8 cellular contexts compared by ENCODE assay signal in the genomic region with DNA sequence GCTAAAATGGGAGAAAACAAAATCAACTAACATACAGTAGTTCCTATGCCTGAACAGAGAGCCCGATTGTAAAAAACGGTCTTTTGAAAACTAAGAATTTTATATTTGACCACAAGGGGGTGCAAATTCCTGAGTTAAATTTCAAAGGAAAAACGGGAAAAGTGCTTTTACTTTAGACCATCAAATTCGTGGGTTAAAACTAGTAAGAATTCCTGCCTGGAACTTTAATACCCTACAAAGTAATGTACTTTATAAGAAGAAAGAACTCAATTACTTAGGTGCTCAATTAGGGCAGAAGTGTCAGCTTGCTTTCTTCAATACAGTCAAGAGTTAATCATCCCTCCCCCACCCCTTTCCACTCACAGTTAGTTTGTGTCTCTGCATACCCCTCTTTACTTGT.
DNase-seq lines count a peak whose midpoint lies in the region; ATAC-seq, FAIRE-seq and TF ChIP-seq lines count a peak whose summit lies in the region.

No MANE protein-coding gene starts in this region.

- H3K4me3 ChIP-seq in LNCaP clone FGC (ENCODE audit: low read depth, low read length) (no peak overlapping the region), keratinocyte (ENCODE audit: control insufficient read depth in 2 of 3, extremely low read depth in 1 of 3, insufficient read depth in 2 of 3, low read depth in 1 of 3, low read length in 3 of 3) (peak overlapping the region in 1 of 3 experiments; percentile 2), upper lobe of left lung (peak overlapping the region in 1 of 4 donors; percentile 13)

- DNase-seq in NCI-H1417 (lab: John Stamatoyannopoulos, UW) (peak in 2 of 3 experiments; percentile 59 to 64), NCI-H1417 treated with DMSO at 0.1 percent for 48 hours (lab: John Stamatoyannopoulos, UW) (no peak), LNCaP clone FGC (ENCODE audit: low read depth) (no peak), keratinocyte (ENCODE audit: low read depth, low spot score) (no peak), upper lobe of left lung (no peak)
- DNase-seq in activated naive CD8-positive, alpha-beta T cell treated with anti-CD3 and anti-CD28 coated beads, Interleukin-2, amount 10 ng/mL, durations not matched to agents 7 days and 5 days, result no peak

- TF ChIP-seq CTCF in LNCaP clone FGC (IDR thresholded peaks at IDR 0.05; ENCODE audit: control insufficient read depth, extremely low read depth, insufficient read depth) (peak; percentile 39), keratinocyte (optimal IDR thresholded peaks at IDR 0.05 in 1 of 3, IDR thresholded peaks at IDR 0.05 in 1 of 3, conservative IDR thresholded peaks at IDR 0.05 in 1 of 3; ENCODE audit: extremely low read depth in 1 of 3, insufficient read depth in 2 of 3, low read length in 3 of 3) (peak in 2 of 3 experiments; percentile 19 to 38), upper lobe of left lung (IDR thresholded peaks at IDR 0.05) (peak; percentile 21 to 68 (median 59))

- no peak for TF ChIP-seq EP300 in upper lobe of left lung (IDR thresholded peaks at IDR 0.05)

- FAIRE-seq in keratinocyte (lab: Jason Lieb, UNC), result no peak

- H3K4me2 ChIP-seq in keratinocyte (ENCODE audit: control insufficient read depth, extremely low read depth, insufficient read depth, low read depth, low read length), result peak overlapping the region; percentile 37

- H2AFZ ChIP-seq in keratinocyte (ENCODE audit: control insufficient read depth, low read length), result no peak overlapping the region

- peaks cover 4% of the 10 kb centered on the region for H4K20me1 ChIP-seq in keratinocyte (ENCODE audit: control insufficient read depth, extremely low read depth, insufficient read depth, low read length)

- H3K4me3 Mint-ChIP-seq in activated naive CD8-positive, alpha-beta T cell treated with anti-CD3 and anti-CD28 coated beads, Interleukin-2, amount 10 ng/mL, durations not matched to agents 7 days and 5 days, result peak overlapping the region; percentile 55

- H3K36me3 ChIP-seq in keratinocyte (ENCODE audit: control insufficient read depth in 2 of 2, extremely low read depth in 1 of 2, insufficient read depth in 2 of 2, low read length in 2 of 2) (no peaks in the 10 kb centered on the region), upper lobe of left lung (no peaks in the 10 kb centered on the region)

- ATAC-seq in activated naive CD8-positive, alpha-beta T cell treated with anti-CD3 and anti-CD28 coated beads, Interleukin-2, amount 10 ng/mL, durations not matched to agents 7 days and 5 days (ENCODE audit: low read depth), result no peak
- ATAC-seq in upper lobe of left lung (ENCODE audit: low FRiP score in 2 of 2) (no peak), GM21367 (IDR thresholded peaks at IDR 0.05; ENCODE audit: unreplicated experiment) (no peak), GM18520 (IDR thresholded peaks at IDR 0.05; ENCODE audit: unreplicated experiment) (no peak)

- no peak overlapping the region for H3K27ac ChIP-seq in keratinocyte (ENCODE audit: control insufficient read depth, insufficient read depth, low read length)
- peak overlapping the region in 1 of 4 donors; percentile 33 for H3K27ac ChIP-seq in upper lobe of left lung

- peaks cover 10% of the 10 kb centered on the region for H3K36me3 Mint-ChIP-seq in activated naive CD8-positive, alpha-beta T cell treated with anti-CD3 and anti-CD28 coated beads, Interleukin-2, amount 10 ng/mL, durations not matched to agents 7 days and 5 days

- no peaks in the 10 kb centered on the region for H3K27me3 Mint-ChIP-seq in activated naive CD8-positive, alpha-beta T cell treated with anti-CD3 and anti-CD28 coated beads, Interleukin-2, amount 10 ng/mL, durations not matched to agents 7 days and 5 days

- POLR2A ChIA-PET in activated naive CD8-positive, alpha-beta T cell treated with anti-CD3 and anti-CD28 coated beads, Interleukin-2, amount 10 ng/mL, durations not matched to agents 7 days and 5 days (lab: Charles Lee), result interaction anchor here (0.5 to 10.3 kb wide), 5 partner anchors 41 to 827 kb away, joined by 3 to 224 read pairs (median 4); a partner anchor contains a TSS

- H3K4me1 Mint-ChIP-seq in activated naive CD8-positive, alpha-beta T cell treated with anti-CD3 and anti-CD28 coated beads, Interleukin-2, amount 10 ng/mL, durations not matched to agents 7 days and 5 days, result peaks cover 18% of the 10 kb centered on the region

- dilution Hi-C loops in keratinocyte (cut with MboI; ENCODE audit: extremely low pct_ligation_motif_present, low sequenced_read_pairs), result no loop called here

- no peaks in the 10 kb centered on the region for H3K9me3 Mint-ChIP-seq in activated naive CD8-positive, alpha-beta T cell treated with anti-CD3 and anti-CD28 coated beads, Interleukin-2, amount 10 ng/mL, durations not matched to agents 7 days and 5 days

- no peaks in the 10 kb centered on the region for H3K9me1 ChIP-seq in keratinocyte (ENCODE audit: control insufficient read depth, extremely low read depth, insufficient read depth, low read length)

- H3K79me2 ChIP-seq in keratinocyte (ENCODE audit: control insufficient read depth, insufficient read depth, low read length), result peaks cover 29% of the 10 kb centered on the region

- H3K4me1 ChIP-seq in keratinocyte (ENCODE audit: control insufficient read depth, extremely low read depth, insufficient read depth, low read length), result peaks cover 3% of the 10 kb centered on the region
- peaks cover 20 to 29% (median 25%) of the 10 kb centered on the region in 4 donors for H3K4me1 ChIP-seq in upper lobe of left lung

- no peak for TF ChIP-seq POLR2A in upper lobe of left lung (IDR thresholded peaks at IDR 0.05)

- no peak overlapping the region for H3K9ac ChIP-seq in keratinocyte (ENCODE audit: control insufficient read depth, extremely low read depth, insufficient read depth, low read length)

- H3K9me3 ChIP-seq in keratinocyte (ENCODE audit: control insufficient read depth, low read depth, low read length) (no peaks in the 10 kb centered on the region), upper lobe of left lung (no peaks in the 10 kb centered on the region)

- WGBS in upper lobe of left lung, 2 donors, result 1 to 3% methylated on average over 4 of the region's 4 CpGs

- no peaks in the 10 kb centered on the region for H3K27me3 ChIP-seq in keratinocyte (ENCODE audit: control insufficient read depth, extremely low read depth, insufficient read depth, low read length)
- H3K27me3 ChIP-seq in upper lobe of left lung, result no peaks in the 10 kb centered on the region

- no peak overlapping the region for H3K27ac Mint-ChIP-seq in activated naive CD8-positive, alpha-beta T cell treated with anti-CD3 and anti-CD28 coated beads, Interleukin-2, amount 10 ng/mL, durations not matched to agents 7 days and 5 days

Comparison
In these comparisons a context has a peak if more than half of its experiments do, and no peak if none do; other contexts are left out.
1. DNase-seq: peak in NCI-H1417 (2 of 3); none in NCI-H1417 treated with DMSO at 0.1 percent for 48 hours (single experiment), LNCaP clone FGC (single experiment), activated naive CD8-positive, alpha-beta T cell treated with anti-CD3 and anti-CD28 coated beads, Interleukin-2, amount 10 ng/mL, durations not matched to agents 7 days and 5 days (single experiment), keratinocyte (single experiment) and upper lobe of left lung (0 of 2).
2. Peak in every context shown above with its lines, with median percentiles within 50 percentile points of each other: CTCF ChIP-seq.